In genomic region chr7:131188367-131189339, GRCh38 we compare ENCODE assay signal across 8 cellular contexts.
DNase-seq lines count a peak whose midpoint lies in the region; ATAC-seq and TF ChIP-seq lines count a peak whose summit lies in the region.

No MANE protein-coding gene starts in this region.

- 81% methylated on average over 8 of the region's 8 CpGs for WGBS in right cardiac atrium

- DNase-seq in right cardiac atrium (no peak), left ventricle myocardium inferior (no peak), SW480 (ENCODE audit: low spot score) (peak; percentile 98), adipocyte (ENCODE audit: low read depth) (peak; percentile 82), superior temporal gyrus (ENCODE audit: extremely low spot score) (peak; percentile 37), cerebellar nuclear complex (lab: John Stamatoyannopoulos, UW) (no peak)

- intact Hi-C loops in right cardiac atrium (cut with DNase I), result loop anchor here in 1 of 4 donors (10.0 kb wide), 2 partner anchors 74 to 116 kb away; no protein-coding TSS in a partner anchor
- intact Hi-C loops in left ventricle myocardium inferior (cut with micrococcal nuclease), result no loop called here

- H3K27me3 ChIP-seq in right cardiac atrium (ENCODE audit: control insufficient read depth, insufficient read depth) (no peaks in the 10 kb centered on the region), left ventricle myocardium inferior (ENCODE audit: low read depth) (no peaks in the 10 kb centered on the region), adipocyte (replicated peaks; ENCODE audit: control insufficient read depth, insufficient read depth, low read length) (no peaks in the 10 kb centered on the region), muscle layer of duodenum (ENCODE audit: low read depth, low read length) (no peaks in the 10 kb centered on the region)

- H3K4me1 ChIP-seq in right cardiac atrium (ENCODE audit: control insufficient read depth, insufficient read depth, low read length) (peaks cover 8% of the 10 kb centered on the region), left ventricle myocardium inferior (peaks cover 28% of the 10 kb centered on the region), adipocyte (ENCODE audit: control insufficient read depth, insufficient read depth, low read length) (peaks cover 32% of the 10 kb centered on the region), muscle layer of duodenum (ENCODE audit: control insufficient read depth in 1 of 2, insufficient read depth in 2 of 2, low read length in 2 of 2) (no peaks in the 10 kb centered on the region)

- no peaks in the 10 kb centered on the region for H3K9me3 ChIP-seq in right cardiac atrium (ENCODE audit: control insufficient read depth, low read length)
- peaks cover 5% of the 10 kb centered on the region for H3K9me3 ChIP-seq in left ventricle myocardium inferior (replicated peaks)
- peaks cover 16% of the 10 kb centered on the region for H3K9me3 ChIP-seq in adipocyte (ENCODE audit: control insufficient read depth, low read length)
- H3K9me3 ChIP-seq in muscle layer of duodenum (ENCODE audit: control insufficient read depth in 1 of 2, low read length in 2 of 2), result no peaks in the 10 kb centered on the region

- TF ChIP-seq CTCF in left ventricle myocardium inferior (IDR thresholded peaks at IDR 0.05; ENCODE audit: borderline replicate concordance), result no peak

- H3K36me3 ChIP-seq in left ventricle myocardium inferior (no peaks in the 10 kb centered on the region), adipocyte (ENCODE audit: control insufficient read depth, insufficient read depth, low read length, severe bottlenecking) (no peaks in the 10 kb centered on the region), muscle layer of duodenum (ENCODE audit: control insufficient read depth in 1 of 2, insufficient read depth in 2 of 2, low read length in 2 of 2) (no peaks in the 10 kb centered on the region)

- H3K27ac ChIP-seq in right cardiac atrium (ENCODE audit: low read length) (peak overlapping the region; percentile 70), left ventricle myocardium inferior (replicated peaks) (no peak overlapping the region), muscle layer of duodenum (ENCODE audit: low read length) (peak overlapping the region; percentile 22)

- H3K4me3 ChIP-seq in right cardiac atrium (ENCODE audit: low read length) (no peak overlapping the region), left ventricle myocardium inferior (no peak overlapping the region), adipocyte (ENCODE audit: low read length) (peak overlapping the region; percentile 35), muscle layer of duodenum (ENCODE audit: low read depth in 1 of 2, low read length in 2 of 2) (no peak overlapping the region)

- H3K9ac ChIP-seq in adipocyte (ENCODE audit: low read length), result peak overlapping the region; percentile 55

- ATAC-seq in right cardiac atrium (peak in 1 of 2 donors; percentile 31), HG03139 (IDR thresholded peaks at IDR 0.05; ENCODE audit: unreplicated experiment) (peak; percentile 81)

Comparison
In these comparisons a context has a peak if more than half of its experiments do, and no peak if none do; other contexts are left out.
1. DNase-seq: peak in SW480 (single experiment), adipocyte (single experiment) and superior temporal gyrus (single experiment); none in right cardiac atrium (0 of 3), left ventricle myocardium inferior (single experiment) and cerebellar nuclear complex (0 of 2).